22 cellular contexts compared by ENCODE assay signal in the genomic region with DNA sequence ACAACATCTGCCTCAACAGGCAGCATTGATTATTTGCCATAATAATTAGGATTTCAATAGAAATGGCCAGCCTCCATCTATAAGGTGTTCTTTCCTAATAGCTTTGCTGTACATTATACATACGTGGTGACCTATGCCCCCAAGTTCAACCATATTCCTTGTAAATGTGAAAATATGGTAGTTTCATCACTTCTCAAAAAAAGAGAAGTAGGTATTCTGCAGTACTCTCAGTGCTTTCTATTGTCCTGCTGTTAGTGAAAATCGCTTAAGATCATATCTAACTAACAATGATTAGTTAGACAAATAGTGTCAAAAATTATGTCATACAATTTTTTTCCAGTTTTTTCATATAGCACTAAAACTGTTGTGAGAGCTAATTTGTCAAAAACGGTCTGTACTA.
A peak's percentile ranks its signal among the peaks of the same experiment; 100 is the strongest.
DNase-seq lines count a peak whose midpoint lies in the region; ATAC-seq, FAIRE-seq and TF ChIP-seq lines count a peak whose summit lies in the region.
"Had no signal": no experiment of that assay in that cellular context is flagged by ENCODE, and none has a peak within 500 bp of the region (broad histone marks: within the 10 kb centered on the region; RNA-seq: fewer than 3 reads in every experiment).

No MANE protein-coding gene starts in this region.

- no peaks in the 10 kb centered on the region for H3K9me3 ChIP-seq in OCI-LY3 (ENCODE audit: insufficient read depth, low read length)
- H3K9me3 ChIP-seq in small intestine (ENCODE audit: control insufficient read depth, low read depth), result no peaks in the 10 kb centered on the region
- no peaks in the 10 kb centered on the region for H3K9me3 ChIP-seq in SJCRH30 (replicated peaks)
- H3K9me3 ChIP-seq: sigmoid colon, thoracic aorta had no signal

- no peak overlapping the region for H3K4me3 ChIP-seq in OCI-LY3 (ENCODE audit: low read length)
- no peak overlapping the region for H3K4me3 ChIP-seq in small intestine (ENCODE audit: low read depth in 1 of 2, low read length in 2 of 2)
- H3K4me3 ChIP-seq in SJCRH30, result no peak overlapping the region
- H3K4me3 ChIP-seq: sigmoid colon, thoracic aorta had no signal

- H3K79me2 ChIP-seq in OCI-LY3 (ENCODE audit: low read length), result no peaks in the 10 kb centered on the region

- H3K27ac ChIP-seq in OCI-LY3 (ENCODE audit: low read length) (no peak overlapping the region), small intestine (ENCODE audit: low read depth in 1 of 2, low read length in 1 of 2) (no peak overlapping the region), SJCRH30 (no peak overlapping the region)
- H3K27ac ChIP-seq: foreskin keratinocyte, sigmoid colon, thoracic aorta had no signal

- H3K36me3 ChIP-seq in OCI-LY3 (replicated peaks; ENCODE audit: low read depth, low read length), result no peaks in the 10 kb centered on the region
- H3K36me3 ChIP-seq in small intestine (ENCODE audit: control insufficient read depth in 2 of 2, insufficient read depth in 2 of 2, low read length in 2 of 2), result no peaks in the 10 kb centered on the region
- H3K36me3 ChIP-seq in SJCRH30, result no peaks in the 10 kb centered on the region
- H3K36me3 ChIP-seq: sigmoid colon, thoracic aorta had no signal

- no peak overlapping the region for H3K9ac ChIP-seq in OCI-LY3 (ENCODE audit: low read length)

- H3K27me3 ChIP-seq in OCI-LY3 (ENCODE audit: low read depth, low read length) (no peaks in the 10 kb centered on the region), small intestine (ENCODE audit: control insufficient read depth in 2 of 2, insufficient read depth in 2 of 2, low read length in 2 of 2) (no peaks in the 10 kb centered on the region), SJCRH30 (no peaks in the 10 kb centered on the region)
- H3K27me3 ChIP-seq: sigmoid colon had no signal

- no peak for TF ChIP-seq CTCF in OCI-LY3 (IDR thresholded peaks at IDR 0.05; ENCODE audit: low read depth, low read length)

- WGBS in small intestine, 3 donors, result 31 to 49% (median 44%) methylated on average over 3 of the region's 3 CpGs

- DNase-seq in small intestine, result no peak
- DNase-seq in SJCRH30, result no peak
- no peak for DNase-seq in activated CD4-positive, alpha-beta T cell treated with anti-CD3 and anti-CD28 coated beads for 4 hours
- no peak for DNase-seq in NCI-H2029 (lab: John Stamatoyannopoulos, UW)
- DNase-seq: effector CD4-positive, alpha-beta T cell; erythroblast; foreskin keratinocyte; hippocampal formation; MM.1S; NCI-H187; NCI-H226; RPMI8226; sigmoid colon; stimulated activated naive CD4-positive, alpha-beta T cell; SW 1271 had no signal

- no peaks in the 10 kb centered on the region for H4K20me1 ChIP-seq in OCI-LY3 (ENCODE audit: insufficient read depth, low read length)

- H2AFZ ChIP-seq in OCI-LY3 (ENCODE audit: low read depth, low read length), result no peak overlapping the region

- ATAC-seq in GM18519 (IDR thresholded peaks at IDR 0.05; ENCODE audit: low FRiP score, unreplicated experiment), result peak; percentile 31
- peak; percentile 61 for ATAC-seq in GM21447 (IDR thresholded peaks at IDR 0.05; ENCODE audit: unreplicated experiment)
- peak; percentile 37 for ATAC-seq in HG03342 (IDR thresholded peaks at IDR 0.05; ENCODE audit: unreplicated experiment)
- ATAC-seq: activated naive CD4-positive, alpha-beta T cell treated with anti-CD3 and anti-CD28 coated beads, Interleukin-2, amount 50 U/mL, for 72 hours; foreskin keratinocyte had no signal

- H3K4me1 ChIP-seq in OCI-LY3 (ENCODE audit: low read length), result peaks cover 20% of the 10 kb centered on the region
- no peaks in the 10 kb centered on the region for H3K4me1 ChIP-seq in small intestine (ENCODE audit: control insufficient read depth in 2 of 2, insufficient read depth in 1 of 2, low read depth in 1 of 2, low read length in 1 of 2)
- no peaks in the 10 kb centered on the region for H3K4me1 ChIP-seq in SJCRH30
- H3K4me1 ChIP-seq: foreskin keratinocyte, sigmoid colon had no signal

- FAIRE-seq in small intestine (lab: Jason Lieb, UNC), result no peak
- FAIRE-seq: D721Med had no signal

- peak overlapping the region; percentile 12; the same call in 1 of the 2 replicates for H3K4me2 ChIP-seq in OCI-LY3 (ENCODE audit: low read length)
